Comparison of ENCODE assay signal across 20 cellular contexts in genomic region chrX:69268637-69269036, GRCh38.
"Had no signal": no experiment of that assay in that cellular context is flagged by ENCODE, and none has a peak within 500 bp of the region (broad histone marks: within the 10 kb centered on the region; RNA-seq: fewer than 3 reads in every experiment).

No MANE protein-coding gene starts in this region.

- H3K9me3 Mint-ChIP-seq: activated T-cell treated with anti-CD3 and anti-CD28 coated beads, Interleukin-2, amount 50 U/mL, for 24 hours; naive thymus-derived CD4-positive, alpha-beta T cell had no signal

- H3K9me3 ChIP-seq: left lung, tibial nerve, uterus had no signal

- H3K79me2 ChIP-seq: parathyroid adenoma had no signal

- H3K27ac Mint-ChIP-seq: activated T-cell treated with anti-CD3 and anti-CD28 coated beads, Interleukin-2, amount 50 U/mL, for 24 hours; naive thymus-derived CD4-positive, alpha-beta T cell had no signal

- H3K27me3 ChIP-seq: uterus had no signal

- H3K4me3 Mint-ChIP-seq: activated T-cell treated with anti-CD3 and anti-CD28 coated beads, Interleukin-2, amount 50 U/mL, for 24 hours; naive thymus-derived CD4-positive, alpha-beta T cell had no signal

- H2AFZ ChIP-seq: parathyroid adenoma had no signal

- FAIRE-seq: endometrium had no signal

- H3K36me3 Mint-ChIP-seq: naive thymus-derived CD4-positive, alpha-beta T cell had no signal

- DNase-seq: activated CD4-positive, alpha-beta T cell treated with anti-CD3 and anti-CD28 coated beads for 1 hour; activated CD4-positive, alpha-beta T cell treated with anti-CD3 and anti-CD28 coated beads, Interleukin-2, amount 50 U/mL, for 48 hours; activated naive CD4-positive, alpha-beta T cell treated with anti-CD3 and anti-CD28 coated beads, Interleukin-2, amount 50 U/mL, for 16 hours; activated T-cell treated with anti-CD3 and anti-CD28 coated beads, Interleukin-2, amount 50 U/mL, for 24 hours; islet precursor cell; left lung; mammary epithelial cell; naive thymus-derived CD4-positive, alpha-beta T cell; retina; stimulated activated CD4-positive, alpha-beta T cell treated with anti-CD3 and anti-CD28 coated beads, Interleukin-15, amount 100 ng/mL, for 24 hours; stimulated activated CD4-positive, alpha-beta T cell treated with anti-CD3 and anti-CD28 coated beads, Interleukin-4, amount 100 ng/mL, for 1 hour; stimulated activated naive CD4-positive, alpha-beta T cell; substantia nigra; T1000; uterus had no signal

- H3K27ac ChIP-seq: cardiac muscle cell, left lung, parathyroid adenoma, tibial nerve, uterus, VCaP had no signal

- H3K9ac ChIP-seq: parathyroid adenoma had no signal

- ATAC-seq: left lung; naive thymus-derived CD4-positive, alpha-beta T cell had no signal

- H3K4me1 Mint-ChIP-seq: naive thymus-derived CD4-positive, alpha-beta T cell had no signal

- H3K4me1 ChIP-seq: left lung, parathyroid adenoma, tibial nerve, uterus had no signal

- H3K36me3 ChIP-seq: cardiac muscle cell, left lung, tibial nerve, uterus had no signal

- H3K4me3 ChIP-seq: cardiac muscle cell, left lung, tibial nerve, uterus had no signal
